Comparison of ENCODE assay signal across 9 cellular contexts in the genomic region with DNA sequence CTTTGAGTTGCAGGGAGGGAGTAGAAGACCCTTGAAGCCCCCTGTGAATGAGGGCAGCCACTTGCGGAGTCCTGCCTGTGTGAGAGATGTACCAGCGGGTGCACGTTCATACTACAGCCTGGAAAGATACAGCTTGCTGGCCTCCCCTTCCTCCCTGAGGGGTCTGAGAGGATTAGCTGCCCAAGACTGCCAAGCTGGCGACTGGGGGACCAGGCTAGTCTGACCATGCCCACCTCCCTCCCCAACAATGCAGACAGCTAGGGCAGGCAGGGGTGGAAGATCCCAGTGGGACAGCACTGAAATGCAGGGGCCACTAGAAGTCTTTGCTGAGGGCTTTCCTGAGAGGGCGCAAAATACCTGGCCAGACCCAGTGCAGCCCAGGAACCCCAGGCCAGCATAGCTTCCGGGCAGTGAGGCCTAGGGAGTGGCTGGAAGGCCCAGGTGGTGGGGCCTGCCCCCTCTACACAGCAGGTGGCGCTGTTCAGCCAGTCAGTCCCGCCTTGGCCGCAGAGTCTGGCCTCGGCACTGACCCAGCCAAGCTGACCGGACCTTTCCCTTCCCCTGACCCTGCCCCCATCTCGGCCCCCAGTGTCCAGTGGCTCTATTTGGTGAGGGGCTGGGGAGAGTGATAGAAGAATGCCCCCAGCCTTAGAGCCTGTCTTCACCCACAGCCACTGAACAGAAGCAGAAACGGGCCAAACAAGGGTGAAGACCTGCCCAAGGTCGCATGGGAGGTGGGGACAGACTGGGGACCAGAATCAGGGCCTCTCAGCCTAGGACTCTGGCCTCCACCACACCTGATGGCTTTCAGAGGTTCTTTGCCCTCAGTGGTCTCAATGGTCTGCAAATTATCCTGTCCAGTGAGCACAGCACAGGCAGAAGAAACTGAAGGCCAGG. TPM values are rescaled to one million over a fixed set of nuclear protein-coding genes. Genes with fewer than 3 reads are reported as not detected.
DNase-seq lines count a peak whose midpoint lies in the region; ATAC-seq lines count a peak whose summit lies in the region.
"Had no signal": no experiment of that assay in that cellular context is flagged by ENCODE, and none has a peak within 500 bp of the region (broad histone marks: within the 10 kb centered on the region; RNA-seq: fewer than 3 reads in every experiment).

No MANE protein-coding gene starts in this region.

- peak overlapping the region; percentile 96 for H3K27ac ChIP-seq in angular gyrus (ENCODE audit: low read depth, low read length)
- H3K27ac ChIP-seq: BLaER1 had no signal

- peak; percentile 69 for ATAC-seq in HG03175 (IDR thresholded peaks at IDR 0.05; ENCODE audit: unreplicated experiment)
- peak; percentile 83 to 87 for ATAC-seq in left cardiac atrium
- ATAC-seq in GM21723 (IDR thresholded peaks at IDR 0.05; ENCODE audit: unreplicated experiment) = no peak

- intact Hi-C loops in left cardiac atrium (cut with DNase I) (loop anchor here in 1 of 2 donors (5.0 kb wide), 1 partner anchor 360 kb away; no protein-coding TSS in a partner anchor), posterior cingulate gyrus (cut with DNase I) (loop anchor here (2.0 kb wide), 1 partner anchor 41 kb away; no protein-coding TSS in a partner anchor)

- peak; percentile 25 for DNase-seq in NCI-H1436 (lab: John Stamatoyannopoulos, UW)
- no peak for DNase-seq in NCI-H1436 treated with DMSO at 0.1 percent for 48 hours (lab: John Stamatoyannopoulos, UW)
- peak; percentile 51 for DNase-seq in RPMI7951 (ENCODE audit: low read depth)
- DNase-seq in left cardiac atrium = peak; percentile 87
- DNase-seq in posterior cingulate gyrus = peak; percentile 71 to 98 (median 86)

RNA-seq across cellular contexts. Expression of a gene that starts 4.8 kb away (rescaled TPM):
- 0.10 and 0.12 TPM in 2 replicates for total RNA-seq in RPMI7951 (2014; rRNA removed; shearing (Covaris generic))
- 1 to 10 TPM; 4.0 to 5.0 TPM for total RNA-seq in left cardiac atrium

RNA-seq across cellular contexts. Expression of a gene that starts 44.8 kb away (rescaled TPM):
- total RNA-seq in RPMI7951 (2014; rRNA removed; shearing (Covaris generic)) = 158 and 203 TPM in 2 replicates
- total RNA-seq in left cardiac atrium = 100 to 1,000 TPM; 112 to 114 TPM

RNA-seq across cellular contexts. Expression of a gene that starts 45.1 kb away (rescaled TPM):
- total RNA-seq in RPMI7951 (2014; rRNA removed; shearing (Covaris generic)) = 75.8 and 97.4 TPM in 2 replicates
- total RNA-seq in left cardiac atrium = 10 to 100 TPM in 1 of 2 donors, 1 to 10 TPM in 1; 9.4 to 11.4 TPM
